In genomic region chr10:119438717-119439116, GRCh38 we compare ENCODE assay signal across 34 cellular contexts.
"Had no signal": no experiment of that assay in that cellular context is flagged by ENCODE, and none has a peak within 500 bp of the region (broad histone marks: within the 10 kb centered on the region; RNA-seq: fewer than 3 reads in every experiment).

No MANE protein-coding gene starts in this region.

- H3K27me3 ChIP-seq: brain microvascular endothelial cell, esophagus squamous epithelium, gastroesophageal sphincter had no signal

- H3K4me1 Mint-ChIP-seq: activated CD4-positive, alpha-beta T cell treated with anti-CD3 and anti-CD28 coated beads for 36 hours; T-helper 17 cell had no signal

- H3K27ac Mint-ChIP-seq: activated CD4-positive, alpha-beta T cell treated with anti-CD3 and anti-CD28 coated beads for 36 hours; activated CD4-positive, alpha-beta T cell treated with anti-CD3 and anti-CD28 coated beads, Interleukin-2, amount 10 ng/mL, durations not matched to agents 24 days and 14 days; activated CD8-positive, alpha-beta T cell treated with anti-CD3 and anti-CD28 coated beads for 36 hours; activated naive CD8-positive, alpha-beta T cell; activated T-helper 17 cell treated with anti-CD3 and anti-CD28 coated beads, Interleukin-2, amount 50 U/mL, for 72 hours; T-helper 2 cell treated with Interferon-gamma antibody and Interleukin-4, amounts not matched to agents 5 μg/mL and 100 μg/mL, for 36 hours had no signal

- H3K27me3 Mint-ChIP-seq: activated CD4-positive, alpha-beta T cell treated with anti-CD3 and anti-CD28 coated beads for 36 hours; activated CD4-positive, alpha-beta T cell treated with anti-CD3 and anti-CD28 coated beads, Interleukin-2, amount 10 ng/mL, durations not matched to agents 24 days and 14 days; activated CD8-positive, alpha-beta T cell treated with anti-CD3 and anti-CD28 coated beads for 36 hours; activated naive CD8-positive, alpha-beta T cell; activated T-helper 17 cell treated with anti-CD3 and anti-CD28 coated beads, Interleukin-2, amount 50 U/mL, for 72 hours; effector memory CD8-positive, alpha-beta T cell; T-helper 17 cell had no signal

- H3K4me3 ChIP-seq: esophagus squamous epithelium, gastroesophageal sphincter had no signal

- H3K9me3 Mint-ChIP-seq: effector memory CD8-positive, alpha-beta T cell had no signal

- FAIRE-seq: astrocyte, bronchial epithelial cell, colon, endothelial cell of umbilical vein had no signal

- H3K27ac ChIP-seq: brain microvascular endothelial cell, epithelial cell of prostate, esophagus squamous epithelium had no signal

- DNase-seq: activated CD4-positive, alpha-beta T cell treated with anti-CD3 and anti-CD28 coated beads for 36 hours; activated CD4-positive, alpha-beta T cell treated with anti-CD3 and anti-CD28 coated beads, Interleukin-2, amount 10 ng/mL, durations not matched to agents 24 days and 14 days; activated CD4-positive, alpha-beta T cell treated with anti-CD3 and anti-CD28 coated beads, Interleukin-2, amount 50 U/mL, for 48 hours; activated CD4-positive, CD25-positive, alpha-beta regulatory T cell; activated CD4-positive, CD25-positive, alpha-beta regulatory T cell treated with anti-CD3 and anti-CD28 coated beads, Interleukin-2, amount 50 U/mL, for 72 hours; activated CD8-positive, alpha-beta memory T cell treated with anti-CD3 and anti-CD28 coated beads for 24 hours; activated CD8-positive, alpha-beta T cell treated with anti-CD3 and anti-CD28 coated beads for 36 hours; activated effector memory CD4-positive, alpha-beta T cell treated with Interleukin-2 at 50 U/mL for 16 hours; activated gamma-delta T cell treated with Interleukin-2 at 50 U/mL for 16 hours; activated naive CD4-positive, alpha-beta T cell treated with anti-CD3 and anti-CD28 coated beads, Interleukin-2, amount 50 U/mL, for 16 hours; activated naive CD4-positive, alpha-beta T cell treated with Interleukin-2 at 50 U/mL for 16 hours; activated T-cell treated with anti-CD3 and anti-CD28 coated beads, Interleukin-2, amount 50 U/mL, for 4 hours; amniotic stem cell; anterior cingulate cortex; brain microvascular endothelial cell; caudate nucleus; cortex of kidney; dermis blood vessel endothelial cell; effector CD4-positive, alpha-beta T cell; effector memory CD8-positive, alpha-beta T cell; esophagus squamous epithelium; foreskin melanocyte; T-helper 1 cell; T-helper 17 cell; T1000 had no signal

- H3K4me3 Mint-ChIP-seq: activated CD4-positive, alpha-beta T cell treated with anti-CD3 and anti-CD28 coated beads for 36 hours; activated CD4-positive, alpha-beta T cell treated with anti-CD3 and anti-CD28 coated beads, Interleukin-2, amount 10 ng/mL, durations not matched to agents 24 days and 14 days; activated CD8-positive, alpha-beta T cell treated with anti-CD3 and anti-CD28 coated beads for 36 hours; activated naive CD8-positive, alpha-beta T cell; activated T-cell treated with anti-CD3 and anti-CD28 coated beads, Interleukin-2, amount 50 U/mL, for 4 hours; activated T-helper 17 cell treated with anti-CD3 and anti-CD28 coated beads, Interleukin-2, amount 50 U/mL, for 72 hours; effector memory CD8-positive, alpha-beta T cell; T-helper 17 cell; T-helper 2 cell treated with Interferon-gamma antibody and Interleukin-4, amounts not matched to agents 5 μg/mL and 100 μg/mL, for 36 hours had no signal

- ATAC-seq: activated CD4-positive, alpha-beta T cell treated with anti-CD3 and anti-CD28 coated beads for 36 hours; activated CD8-positive, alpha-beta T cell treated with anti-CD3 and anti-CD28 coated beads for 36 hours; activated T-cell treated with anti-CD3 and anti-CD28 coated beads, Interleukin-2, amount 50 U/mL, for 4 hours; activated T-helper 17 cell treated with anti-CD3 and anti-CD28 coated beads, Interleukin-2, amount 50 U/mL, for 72 hours; effector memory CD8-positive, alpha-beta T cell; gastroesophageal sphincter; T-helper 17 cell had no signal

- H3K9me3 ChIP-seq: esophagus squamous epithelium, gastroesophageal sphincter had no signal
